8 cellular contexts compared by ENCODE assay signal in genomic region chr12:52050116-52050770, GRCh38. TPM values are rescaled to one million over a fixed set of nuclear protein-coding genes. Genes with fewer than 3 reads are reported as not detected.
DNase-seq lines count a peak whose midpoint lies in the region; ATAC-seq, FAIRE-seq and TF ChIP-seq lines count a peak whose summit lies in the region.

No MANE protein-coding gene starts in this region.

- peaks cover 0 to 76% of the 10 kb centered on the region in 2 experiments; a peak in 2 of 4 replicates for H3K79me1 ChIP-seq in IMR-90 (ENCODE audit: low read depth in 1 of 2, low read length in 2 of 2)

- H3K36me3 ChIP-seq in IMR-90 (ENCODE audit: control insufficient read depth, insufficient read depth, low read length) (peaks cover 10% of the 10 kb centered on the region), keratinocyte (ENCODE audit: control insufficient read depth in 2 of 2, extremely low read depth in 1 of 2, insufficient read depth in 2 of 2, low read length in 2 of 2) (no peaks in the 10 kb centered on the region), subcutaneous abdominal adipose tissue (ENCODE audit: control insufficient read depth in 5 of 5, insufficient read depth in 5 of 5, low read length in 5 of 5) (peaks cover 0 to 25% (median 15%) of the 10 kb centered on the region in 5 donors)

- H2AFZ ChIP-seq in IMR-90 (replicated peaks; ENCODE audit: low read length, poor library complexity) (peak overlapping the region; percentile 83), keratinocyte (ENCODE audit: control insufficient read depth, low read length) (peak overlapping the region; percentile 88)

- TF ChIP-seq CTCF in IMR-90 (conservative IDR thresholded peaks at IDR 0.05; ENCODE audit: low read depth, low read length): no peak
- TF ChIP-seq CTCF in astrocyte of the cerebellum (IDR thresholded peaks at IDR 0.05; ENCODE audit: low read depth, low read length, missing control alignments): no peak
- TF ChIP-seq CTCF in keratinocyte (optimal IDR thresholded peaks at IDR 0.05 in 1 of 3, IDR thresholded peaks at IDR 0.05 in 1 of 3, conservative IDR thresholded peaks at IDR 0.05 in 1 of 3; ENCODE audit: extremely low read depth in 1 of 3, insufficient read depth in 2 of 3, low read length in 3 of 3): no peak

- 37% methylated on average over 8 of the region's 16 CpGs; no CpG with 5 or more reads in 1 of the 2 experiments for WGBS in IMR-90 (ENCODE audit: extremely low coverage in 2 of 2, insufficient read length in 1 of 2), 2 experiments

- no peak for FAIRE-seq in keratinocyte (lab: Jason Lieb, UNC)

- H2BK15ac ChIP-seq in IMR-90 (ENCODE audit: low read depth, low read length): peak overlapping the region; percentile 59; the same call in 1 of the 3 replicates

- peak overlapping the region; percentile 54 for H3K14ac ChIP-seq in IMR-90 (replicated peaks; ENCODE audit: low read depth, low read length)

- H3K27me3 ChIP-seq in IMR-90 (ENCODE audit: control insufficient read depth, insufficient read depth, low read length): no peaks in the 10 kb centered on the region
- H3K27me3 ChIP-seq in keratinocyte (ENCODE audit: control insufficient read depth, extremely low read depth, insufficient read depth, low read length): no peaks in the 10 kb centered on the region
- peaks cover 0 to 9% (median 0%) of the 10 kb centered on the region in 5 donors for H3K27me3 ChIP-seq in subcutaneous abdominal adipose tissue (ENCODE audit: control insufficient read depth in 5 of 5, insufficient read depth in 4 of 5, low read length in 5 of 5)

- H3K23ac ChIP-seq in IMR-90 (ENCODE audit: low read depth, low read length): peak overlapping the region; percentile 77

- H2BK20ac ChIP-seq in IMR-90 (ENCODE audit: low read depth, low read length): peak overlapping the region; percentile 32; the same call in 1 of the 2 replicates

- H3K27ac ChIP-seq in IMR-90 (ENCODE audit: insufficient read depth, low read length) (peak overlapping the region; percentile 86), keratinocyte (ENCODE audit: control insufficient read depth, insufficient read depth, low read length) (peak overlapping the region; percentile 33), subcutaneous abdominal adipose tissue (ENCODE audit: low read depth, low read length) (peak overlapping the region; percentile 67)

- peaks cover 18% of the 10 kb centered on the region for H3K4me1 ChIP-seq in IMR-90 (ENCODE audit: control insufficient read depth, insufficient read depth, low read length)
- peaks cover 23% of the 10 kb centered on the region for H3K4me1 ChIP-seq in keratinocyte (ENCODE audit: control insufficient read depth, extremely low read depth, insufficient read depth, low read length)
- peaks cover 13 to 66% (median 40%) of the 10 kb centered on the region in 5 donors for H3K4me1 ChIP-seq in subcutaneous abdominal adipose tissue (ENCODE audit: control insufficient read depth in 5 of 5, insufficient read depth in 5 of 5, low read length in 5 of 5)

- CTCF ChIA-PET in IMR-90 (lab: Yijun Ruan, JAX): interaction anchor here (1.1 to 1.5 kb wide), 2 partner anchors 18 to 25 kb away, joined by 4 read pairs; no protein-coding TSS in a partner anchor

- H3K79me2 ChIP-seq in keratinocyte (ENCODE audit: control insufficient read depth, insufficient read depth, low read length): no peaks in the 10 kb centered on the region

- H3K9me3 ChIP-seq in IMR-90 (ENCODE audit: control insufficient read depth, insufficient read depth, low read length) (no peaks in the 10 kb centered on the region), keratinocyte (ENCODE audit: control insufficient read depth, low read depth, low read length) (no peaks in the 10 kb centered on the region), subcutaneous abdominal adipose tissue (ENCODE audit: control insufficient read depth in 5 of 5, low read length in 5 of 5) (peaks cover 0 to 2% (median 0%) of the 10 kb centered on the region in 5 donors)

- peak overlapping the region; percentile 88 for H4K5ac ChIP-seq in IMR-90 (ENCODE audit: low read depth, low read length)

- H2BK120ac ChIP-seq in IMR-90 (ENCODE audit: low read depth, low read length): peak overlapping the region; percentile 86

- in situ Hi-C loops in IMR-90 (cut with MboI; ENCODE audit: low sequenced_read_pairs): no loop called here
- in situ Hi-C loops in astrocyte of the cerebellum (cut with HindIII; ENCODE audit: low sequenced_read_pairs): no loop called here

- peak overlapping the region; percentile 81 for H3K18ac ChIP-seq in IMR-90 (ENCODE audit: low read depth, low read length)

- peak overlapping the region; percentile 50 to 84 for H4K8ac ChIP-seq in IMR-90 (ENCODE audit: low read depth in 2 of 2, low read length in 2 of 2)

- H3K4me2 ChIP-seq in IMR-90 (ENCODE audit: low read depth, low read length) (peak overlapping the region; percentile 88), keratinocyte (ENCODE audit: control insufficient read depth, extremely low read depth, insufficient read depth, low read depth, low read length) (peak overlapping the region; percentile 95)

- peak overlapping the region; percentile 43 for H4K91ac ChIP-seq in IMR-90 (ENCODE audit: insufficient read depth, low read depth, low read length)

- H4K20me1 ChIP-seq in IMR-90 (ENCODE audit: insufficient read depth, low read length) (peaks cover 36% of the 10 kb centered on the region), keratinocyte (ENCODE audit: control insufficient read depth, extremely low read depth, insufficient read depth, low read length) (no peaks in the 10 kb centered on the region)

- intact Hi-C loops in IMR-90 (cut with micrococcal nuclease): no loop called here

- H3K9me1 ChIP-seq in IMR-90 (ENCODE audit: insufficient read depth, low read length) (peaks cover 14% of the 10 kb centered on the region; the same call in 1 of the 2 replicates), keratinocyte (ENCODE audit: control insufficient read depth, extremely low read depth, insufficient read depth, low read length) (no peaks in the 10 kb centered on the region)

- H2AK9ac ChIP-seq in IMR-90 (replicated peaks; ENCODE audit: low read depth, low read length, poor library complexity): peak overlapping the region; percentile 68

- no peak; the same call in 1 of the 2 replicates for TF ChIP-seq RAD21 in IMR-90 (IDR thresholded peaks at IDR 0.05; ENCODE audit: low read length)

- POLR2A ChIA-PET in IMR-90 (lab: Charles Lee; ENCODE audit: unreplicated experiment): no interaction called here

- TSS peak; percentile 91 for BruUV-seq in IMR-90 (replicated peaks; lab: Mats Ljungman, UMichigan)

- no peak for ATAC-seq in IMR-90 (ENCODE audit: low read depth)
- no peak for ATAC-seq in HG03469 (IDR thresholded peaks at IDR 0.05; ENCODE audit: unreplicated experiment)
- ATAC-seq in GM19395 (IDR thresholded peaks at IDR 0.05; ENCODE audit: unreplicated experiment): no peak

- H3K4me3 ChIP-seq in IMR-90 (ENCODE audit: insufficient read depth, low read depth, low read length) (peak overlapping the region; percentile 44), astrocyte of the cerebellum (ENCODE audit: low read depth, low read length) (peak overlapping the region; percentile 57), keratinocyte (ENCODE audit: control insufficient read depth in 2 of 3, extremely low read depth in 1 of 3, insufficient read depth in 2 of 3, low read depth in 1 of 3, low read length in 3 of 3) (peak overlapping the region; percentile 34 to 67 (median 63)), subcutaneous abdominal adipose tissue (ENCODE audit: low read depth in 1 of 5, low read length in 5 of 5) (peak overlapping the region; percentile 19 to 78 (median 67))

- TF ChIP-seq POLR2A in IMR-90 (IDR thresholded peaks at IDR 0.05; ENCODE audit: low read depth, low read length): peak; percentile 96

- peak overlapping the region; percentile 77 for H3K4ac ChIP-seq in IMR-90 (ENCODE audit: low read depth, low read length)

- peak overlapping the region; percentile 62; the same call in 1 of the 2 replicates for H3K56ac ChIP-seq in IMR-90 (ENCODE audit: extremely low read depth, insufficient read depth, low read length)

- H2AK5ac ChIP-seq in IMR-90 (ENCODE audit: low read depth, low read length): peak overlapping the region; percentile 88

- dilution Hi-C loops in IMR-90 (cut with HindIII; ENCODE audit: low sequenced_read_pairs, unreplicated experiment) (no loop called here), keratinocyte (cut with MboI; ENCODE audit: extremely low pct_ligation_motif_present, low sequenced_read_pairs) (no loop called here)

- DNase-seq in DMS53 (lab: John Stamatoyannopoulos, UW): peak; percentile 90
- peak; percentile 50 for DNase-seq in IMR-90
- DNase-seq in astrocyte of the cerebellum (ENCODE audit: low read depth): no peak
- DNase-seq in keratinocyte (ENCODE audit: low read depth, low spot score): no peak
- DNase-seq in AG08395 (ENCODE audit: low spot score): no peak

- H2BK5ac ChIP-seq in IMR-90 (ENCODE audit: low read depth, low read length, poor library complexity, severe bottlenecking): peak overlapping the region; percentile 95

- H3K9ac ChIP-seq in IMR-90 (ENCODE audit: low read depth, low read length) (peak overlapping the region; percentile 80), keratinocyte (ENCODE audit: control insufficient read depth, extremely low read depth, insufficient read depth, low read length) (peak overlapping the region; percentile 87), subcutaneous abdominal adipose tissue (ENCODE audit: low read length in 5 of 5) (peak overlapping the region; percentile 5 to 86 (median 78))

RNA-seq across cellular contexts. Expression of gene NR4A1, which starts 1.0 kb away (rescaled TPM):
- 6.6 and 23.1 TPM in 2 replicates for total RNA-seq in IMR-90 (2012; rRNA removed)
- polyA plus RNA-seq in IMR-90 (2012; rRNA removed) (34.1 and 120 TPM in 2 replicates), keratinocyte (0.69 to 7.8 TPM (median 3.9 TPM) in 3 replicates)
- polyA plus RNA-seq in IMR-90 (2012; cell fraction: cytosol; rRNA removed): 127 and 458 TPM in 2 replicates
- polyA plus RNA-seq in IMR-90 (2012; cell fraction: nucleus; rRNA removed; ENCODE audit: low replicate concordance): 1,801 and 2,637 TPM in 2 replicates
- polyA plus RNA-seq in keratinocyte (2011; ENCODE audit: low read depth): 0.72 TPM
- polyA plus RNA-seq in keratinocyte (2011; cell fraction: cytosol; rRNA removed): 1.0 and 2.7 TPM in 2 replicates
- polyA plus RNA-seq in keratinocyte (2011; cell fraction: nucleus; rRNA removed): 54.7 and 94.3 TPM in 2 replicates
- polyA plus RNA-seq in keratinocyte (2012; ENCODE audit: low replicate concordance): 0.70 and 5.4 TPM in 2 replicates
- polyA minus RNA-seq in keratinocyte: 0.95 to 9.3 TPM (median 5.6 TPM) in 3 replicates
- 7.7 TPM for polyA minus RNA-seq in keratinocyte (2011; cell fraction: cytosol; rRNA and poly(A)+ RNA removed)
- polyA minus RNA-seq in keratinocyte (2011; cell fraction: nucleus; rRNA and poly(A)+ RNA removed): 45.2 and 46.1 TPM in 2 replicates

RNA-seq across cellular contexts. Expression of gene ATG101, which starts 19.5 kb away (rescaled TPM):
- 158 and 167 TPM in 2 replicates for total RNA-seq in IMR-90 (2012; rRNA removed)
- 93.9 and 113 TPM in 2 replicates for polyA plus RNA-seq in IMR-90 (2012; rRNA removed)
- 181 and 193 TPM in 2 replicates for polyA plus RNA-seq in IMR-90 (2012; cell fraction: cytosol; rRNA removed)
- 267 and 321 TPM in 2 replicates for polyA plus RNA-seq in IMR-90 (2012; cell fraction: nucleus; rRNA removed; ENCODE audit: low replicate concordance)
- 62.7 to 74.7 TPM (median 73.9 TPM) in 3 replicates for polyA plus RNA-seq in keratinocyte
- polyA plus RNA-seq in keratinocyte (2011; ENCODE audit: low read depth): 30.9 TPM
- polyA plus RNA-seq in keratinocyte (2011; cell fraction: cytosol; rRNA removed): 35.6 and 61.0 TPM in 2 replicates
- polyA plus RNA-seq in keratinocyte (2011; cell fraction: nucleus; rRNA removed): 47.2 and 55.1 TPM in 2 replicates
- 60.2 and 62.9 TPM in 2 replicates for polyA plus RNA-seq in keratinocyte (2012; ENCODE audit: low replicate concordance)
- 40.1 to 101 TPM (median 51.2 TPM) in 3 replicates for polyA minus RNA-seq in keratinocyte
- polyA minus RNA-seq in keratinocyte (2011; cell fraction: cytosol; rRNA and poly(A)+ RNA removed): 32.6 TPM
- polyA minus RNA-seq in keratinocyte (2011; cell fraction: nucleus; rRNA and poly(A)+ RNA removed): 18.0 and 19.2 TPM in 2 replicates

RNA-seq across cellular contexts. Expression of gene SMIM41, which starts 29.3 kb away (rescaled TPM):
- not detected in 2 replicates for total RNA-seq in IMR-90 (2012; rRNA removed)
- polyA plus RNA-seq in IMR-90 (2012; rRNA removed) (not detected in 2 replicates), keratinocyte (not detected in 3 replicates)
- polyA plus RNA-seq in IMR-90 (2012; cell fraction: cytosol; rRNA removed): 0.04 and 0.17 TPM in 2 replicates
- polyA plus RNA-seq in IMR-90 (2012; cell fraction: nucleus; rRNA removed; ENCODE audit: low replicate concordance): 0.14 and 0.45 TPM in 2 replicates
- not detected for polyA plus RNA-seq in keratinocyte (2011; ENCODE audit: low read depth)
- polyA plus RNA-seq in keratinocyte (2011; cell fraction: cytosol; rRNA removed): not detected in 2 replicates
- not detected in 2 replicates for polyA plus RNA-seq in keratinocyte (2011; cell fraction: nucleus; rRNA removed)
- not detected in 2 replicates for polyA plus RNA-seq in keratinocyte (2012; ENCODE audit: low replicate concordance)
- polyA minus RNA-seq in keratinocyte: not detected in 3 replicates
- not detected for polyA minus RNA-seq in keratinocyte (2011; cell fraction: cytosol; rRNA and poly(A)+ RNA removed)
- polyA minus RNA-seq in keratinocyte (2011; cell fraction: nucleus; rRNA and poly(A)+ RNA removed): not detected in 2 replicates

RNA-seq across cellular contexts. Expression of gene TAMALIN, which starts 43.5 kb away (rescaled TPM):
- 2.5 and 2.7 TPM in 2 replicates for total RNA-seq in IMR-90 (2012; rRNA removed)
- polyA plus RNA-seq in IMR-90 (2012; rRNA removed) (5.3 and 5.9 TPM in 2 replicates), keratinocyte (0.54 to 0.86 TPM (median 0.56 TPM) in 3 replicates)
- 6.4 and 9.7 TPM in 2 replicates for polyA plus RNA-seq in IMR-90 (2012; cell fraction: cytosol; rRNA removed)
- 20.2 and 22.8 TPM in 2 replicates for polyA plus RNA-seq in IMR-90 (2012; cell fraction: nucleus; rRNA removed; ENCODE audit: low replicate concordance)
- 1.5 TPM for polyA plus RNA-seq in keratinocyte (2011; ENCODE audit: low read depth)
- polyA plus RNA-seq in keratinocyte (2011; cell fraction: cytosol; rRNA removed): 0.27 and 0.61 TPM in 2 replicates
- 1.7 and 2.5 TPM in 2 replicates for polyA plus RNA-seq in keratinocyte (2011; cell fraction: nucleus; rRNA removed)
- polyA plus RNA-seq in keratinocyte (2012; ENCODE audit: low replicate concordance): 0.37 and 0.44 TPM in 2 replicates
- polyA minus RNA-seq in keratinocyte: 0.20 to 1.1 TPM in 2 of 3 replicates, not detected in the other
- polyA minus RNA-seq in keratinocyte (2011; cell fraction: cytosol; rRNA and poly(A)+ RNA removed): not detected
- 2.2 and 4.9 TPM in 2 replicates for polyA minus RNA-seq in keratinocyte (2011; cell fraction: nucleus; rRNA and poly(A)+ RNA removed)

Comparison
In these comparisons a context has a peak if more than half of its experiments do, and no peak if none do; other contexts are left out.
1. DNase-seq: peak in DMS53 (single experiment) and IMR-90 (single experiment); none in astrocyte of the cerebellum (single experiment), keratinocyte (single experiment) and AG08395 (single experiment).
2. H3K27ac ChIP-seq: peak in every context shown above with its lines; median percentile 86 in IMR-90; 67 in subcutaneous abdominal adipose tissue; 33 in keratinocyte.
3. Peak in every context shown above with its lines, with median percentiles within 50 percentile points of each other: H3K4me3 ChIP-seq and H3K9ac ChIP-seq.